Comparison of ENCODE assay signal across 10 cellular contexts in the genomic region with DNA sequence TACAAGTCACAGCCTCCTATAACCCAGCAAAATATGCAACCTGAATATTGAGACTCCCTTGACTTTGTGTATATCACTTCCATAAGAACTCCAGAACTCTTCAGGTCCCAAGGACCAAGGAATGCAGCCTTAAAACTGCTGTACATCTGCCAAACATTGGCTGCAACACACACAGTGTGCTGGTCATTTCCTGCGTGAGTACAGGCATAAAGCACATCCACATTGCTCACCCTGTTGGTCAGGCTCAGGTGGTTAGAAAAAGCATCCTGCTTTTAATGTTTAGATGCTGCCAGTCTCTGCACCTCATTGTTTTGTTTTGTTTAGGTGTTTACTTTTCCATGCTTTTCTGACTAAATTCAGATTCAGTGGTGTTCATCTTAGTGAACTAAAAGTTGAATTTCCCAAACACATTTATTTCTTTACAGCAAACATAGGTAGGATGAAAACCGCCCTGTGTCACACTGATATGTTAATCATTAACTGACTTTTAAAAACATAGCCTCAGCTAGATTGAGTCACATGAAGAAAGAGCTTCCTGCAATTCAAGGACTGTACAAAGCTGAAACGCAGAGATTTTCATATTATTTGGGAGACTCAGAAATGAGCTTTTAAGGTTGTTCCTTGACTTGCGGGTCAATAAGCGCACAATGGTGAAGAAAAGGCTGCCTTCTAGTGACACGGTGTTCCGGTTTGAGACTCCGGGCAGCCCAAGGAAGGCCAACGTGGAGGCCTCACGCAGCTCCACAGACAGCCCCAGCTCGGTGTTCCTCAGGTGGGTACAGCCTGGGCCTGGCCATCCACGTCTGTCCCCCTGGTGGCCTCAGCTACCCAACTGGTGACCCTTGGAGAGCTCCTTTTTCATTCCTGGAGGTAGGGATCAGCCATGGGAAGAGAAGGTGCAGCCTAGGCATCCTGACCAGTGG. TPM values are rescaled to one million over a fixed set of nuclear protein-coding genes. Genes with fewer than 3 reads are reported as not detected.
DNase-seq lines count a peak whose midpoint lies in the region; ATAC-seq and TF ChIP-seq lines count a peak whose summit lies in the region.
"Had no signal": no experiment of that assay in that cellular context is flagged by ENCODE, and none has a peak within 500 bp of the region (broad histone marks: within the 10 kb centered on the region; RNA-seq: fewer than 3 reads in every experiment).

No MANE protein-coding gene starts in this region.

- DNase-seq in AG10803 (ENCODE audit: low read depth) (peak; percentile 71), body of pancreas (peak; percentile 51 to 65 (median 54)), right lobe of liver (peak; percentile 41 to 58 (median 54)), HEK293T (ENCODE audit: extremely low spot score) (no peak), posterior vena cava (ENCODE audit: low spot score) (no peak)
- DNase-seq: NCI-H1694 had no signal

- WGBS in body of pancreas, 2 donors: 11 to 16% methylated on average over 11 to 12 of the region's 12 CpGs
- WGBS in right lobe of liver (ENCODE audit: insufficient coverage, low coverage, low lambda C conversion rate, missing lambda C conversion rate): 30% methylated on average over 11 of the region's 12 CpGs

- peak in 2 of 3 donors; percentile 55 to 56 for TF ChIP-seq POLR2A in body of pancreas (IDR thresholded peaks at IDR 0.05)
- peak; percentile 75 for TF ChIP-seq POLR2A in right lobe of liver (IDR thresholded peaks at IDR 0.05)

- ATAC-seq in HG03354 (IDR thresholded peaks at IDR 0.05; ENCODE audit: poor library complexity, severe bottlenecking, unreplicated experiment) (peak; percentile 52), body of pancreas (peak; percentile 89), right lobe of liver (peak; percentile 64 to 79 (median 70)), GM19023 (IDR thresholded peaks at IDR 0.05; ENCODE audit: unreplicated experiment) (no peak), HG02759 (IDR thresholded peaks at IDR 0.05; ENCODE audit: unreplicated experiment) (no peak)

- H3K4me3 ChIP-seq in AG10803 (ENCODE audit: low read length): no peak overlapping the region
- H3K4me3 ChIP-seq in body of pancreas: peak overlapping the region; percentile 34 to 37
- H3K4me3 ChIP-seq in right lobe of liver: peak overlapping the region; percentile 51 to 76 (median 69)
- H3K4me3 ChIP-seq: BLaER1 treated with 17β-estradiol and CSF1 and Interleukin-3, amounts not matched to agents 10 nM and 100 nM had no signal

- POLR2A ChIA-PET in HEK293T (lab: Yijun Ruan, JAX): no interaction called here

- CTCF ChIA-PET in HEK293T (lab: Yijun Ruan, JAX): interaction anchor here (1.4 to 1.7 kb wide), 2 partner anchors 32 to 130 kb away, joined by 3 to 4 read pairs; no protein-coding TSS in a partner anchor

- H3K4me1 ChIP-seq in body of pancreas (peaks cover 60% of the 10 kb centered on the region), right lobe of liver (peaks cover 0 to 45% (median 10%) of the 10 kb centered on the region in 4 donors)

- no peaks in the 10 kb centered on the region for H3K36me3 ChIP-seq in body of pancreas (replicated peaks in 1 of 2; ENCODE audit: insufficient read depth in 1 of 2, low read depth in 2 of 2)
- no peaks in the 10 kb centered on the region for H3K36me3 ChIP-seq in right lobe of liver
- H3K36me3 ChIP-seq: BLaER1 treated with 17β-estradiol and CSF1 and Interleukin-3, amounts not matched to agents 10 nM and 100 nM had no signal

- TF ChIP-seq CTCF in AG10803 (conservative IDR thresholded peaks at IDR 0.05; ENCODE audit: low read length): no peak; the same call in none of the 2 replicates
- TF ChIP-seq CTCF in body of pancreas (IDR thresholded peaks at IDR 0.05): peak in 3 of 7 experiments; percentile 25 to 32 (median 26)
- TF ChIP-seq CTCF in right lobe of liver (IDR thresholded peaks at IDR 0.05): no peak

- H3K27me3 ChIP-seq in body of pancreas (no peaks in the 10 kb centered on the region), right lobe of liver (no peaks in the 10 kb centered on the region)
- H3K27me3 ChIP-seq: BLaER1 treated with 17β-estradiol and CSF1 and Interleukin-3, amounts not matched to agents 10 nM and 100 nM had no signal

- intact Hi-C loops in body of pancreas (cut with DNase I): no loop called here
- intact Hi-C loops in right lobe of liver (cut with DNase I): no loop called here
- intact Hi-C loops in posterior vena cava (cut with DNase I): no loop called here

- H3K27ac ChIP-seq in body of pancreas (peak overlapping the region; percentile 83 to 88 (median 85)), right lobe of liver (peak overlapping the region; percentile 88 to 97 (median 96))
- H3K27ac ChIP-seq: BLaER1 treated with 17β-estradiol and CSF1 and Interleukin-3, amounts not matched to agents 10 nM and 100 nM had no signal

- H3K9me3 ChIP-seq in body of pancreas (no peaks in the 10 kb centered on the region), right lobe of liver (no peaks in the 10 kb centered on the region)

TF ChIP-seq in HEK293T, 16 proteins besides CTCF, POLR2A, EP300 and RAD21:
- no peak for TF ChIP-seq FOXM1 (IDR thresholded peaks at IDR 0.05; ENCODE audit: borderline replicate concordance)
- no peak for TF ChIP-seq SP1 (IDR thresholded peaks at IDR 0.05)
- no peak for TF ChIP-seq NFRKB (IDR thresholded peaks at IDR 0.05)
- TF ChIP-seq BHLHE40 (IDR thresholded peaks at IDR 0.05; ENCODE audit: borderline replicate concordance): no peak
- TF ChIP-seq L3MBTL2 (conservative IDR thresholded peaks at IDR 0.05): no peak
- no peak for TF ChIP-seq ELF4 (IDR thresholded peaks at IDR 0.05)
- no peak for TF ChIP-seq TARDBP (IDR thresholded peaks at IDR 0.05)
- TF ChIP-seq LEF1 (IDR thresholded peaks at IDR 0.05; ENCODE audit: borderline replicate concordance): no peak
- no peak for TF ChIP-seq HDGF (IDR thresholded peaks at IDR 0.05; ENCODE audit: borderline replicate concordance)
- no peak for TF ChIP-seq FOXA1 (IDR thresholded peaks at IDR 0.05)
- no peak for TF ChIP-seq ZNF384 (IDR thresholded peaks at IDR 0.05)
- no peak for TF ChIP-seq CTBP1 (IDR thresholded peaks at IDR 0.05; ENCODE audit: borderline replicate concordance)
TF ChIP-seq in HEK293T: peak in this region for 0.

RNA-seq across cellular contexts. Expression of a gene that starts 52.2 kb away (rescaled TPM):
- 10 to 100 TPM; 34.9 to 35.8 TPM for total RNA-seq in body of pancreas
- total RNA-seq in right lobe of liver: 10 to 100 TPM in 5 of 6 experiments, 1 to 10 TPM in 1; 9.9 to 26.4 (median 18.3) TPM
- total RNA-seq in posterior vena cava: 10 to 100 TPM; 20.9 to 21.0 TPM

Comparison
In these comparisons a context has a peak if more than half of its experiments do, and no peak if none do; other contexts are left out.
1. DNase-seq: peak in AG10803 (single experiment), body of pancreas (4 of 4) and right lobe of liver (3 of 3); none in HEK293T (single experiment) and posterior vena cava (single experiment).
2. ATAC-seq: peak in HG03354 (single experiment), body of pancreas (single experiment) and right lobe of liver (4 of 4); none in GM19023 (single experiment) and HG02759 (single experiment).